7 cellular contexts compared by ENCODE assay signal in the genomic region with DNA sequence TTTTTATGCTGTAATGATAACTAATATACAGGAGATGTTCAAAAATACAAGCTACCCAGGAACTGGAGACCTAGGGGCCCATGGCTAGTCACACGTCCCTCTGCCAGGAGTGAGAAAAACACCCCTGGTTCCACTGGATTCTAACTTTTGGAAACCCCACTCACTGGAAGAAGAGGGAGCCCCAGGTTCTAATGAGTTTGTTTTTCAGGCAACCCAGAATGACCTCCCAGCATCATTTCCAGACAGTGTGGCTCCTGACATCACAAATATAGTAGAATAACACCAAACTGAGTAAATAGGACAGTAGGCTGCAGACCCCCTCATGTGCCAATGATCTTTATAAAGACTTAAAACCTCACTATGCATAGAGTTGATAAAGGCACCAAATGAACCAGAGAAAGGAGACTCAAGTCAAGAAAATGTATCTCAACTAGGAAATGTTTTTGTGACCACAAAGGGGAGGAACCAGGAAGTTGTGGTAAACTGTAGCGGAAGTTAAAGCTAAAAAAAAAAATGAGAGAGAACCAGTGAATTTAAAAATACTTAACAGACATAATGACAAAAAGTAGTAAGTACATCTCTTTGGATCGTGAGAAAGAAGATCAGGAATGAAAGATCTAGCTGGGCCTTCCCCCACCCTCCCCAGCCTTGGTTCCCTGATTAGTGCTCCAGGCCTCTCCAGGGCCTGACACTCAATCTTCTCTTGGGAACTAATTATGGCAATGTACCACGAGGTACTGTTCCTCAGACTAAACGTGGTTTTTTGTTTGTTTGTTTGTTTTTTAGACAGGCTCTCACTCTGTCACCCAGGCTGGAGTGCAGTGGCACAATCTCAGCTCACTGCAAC. TPM values are rescaled to one million over a fixed set of nuclear protein-coding genes. Genes with fewer than 3 reads are reported as not detected.
DNase-seq lines count a peak whose midpoint lies in the region; ATAC-seq, FAIRE-seq and TF ChIP-seq lines count a peak whose summit lies in the region.

No MANE protein-coding gene starts in this region.

- no peak for TF ChIP-seq RAD21 in GM12878 (IDR thresholded peaks at IDR 0.05; ENCODE audit: insufficient read depth, low read depth, low read length)

- no peaks in the 10 kb centered on the region for H3K36me3 ChIP-seq in GM12878 (ENCODE audit: control insufficient read depth in 2 of 2, insufficient read depth in 2 of 2, low read length in 1 of 2)

- FAIRE-seq in GM12878 (lab: Jason Lieb, UNC) = peak; percentile 47

- no peaks in the 10 kb centered on the region for H3K9me3 ChIP-seq in GM12878 (replicated peaks; ENCODE audit: control insufficient read depth, insufficient read depth, low read length)

- peaks cover 53% of the 10 kb centered on the region for H3K4me1 ChIP-seq in GM12878 (ENCODE audit: control insufficient read depth, insufficient read depth, low read length)

- CTCF ChIA-PET in GM12878 (lab: Yijun Ruan, JAX) = interaction anchor here (0.8 to 3.7 kb wide), 12 partner anchors 14 to 88 kb away, joined by 3 to 23 read pairs (median 6); no protein-coding TSS in a partner anchor

- peak overlapping the region; percentile 58 for H2AFZ ChIP-seq in GM12878 (ENCODE audit: control insufficient read depth, low read depth, low read length)

- ATAC-seq in GM18909 (IDR thresholded peaks at IDR 0.05; ENCODE audit: poor library complexity, unreplicated experiment) (peak; percentile 59), GM12878 (peak; percentile 76), GM21381 (IDR thresholded peaks at IDR 0.05; ENCODE audit: unreplicated experiment) (no peak)

- TF ChIP-seq CTCF in GM12878 (IDR thresholded peaks at IDR 0.05 in 2 of 3, conservative IDR thresholded peaks at IDR 0.05 in 1 of 3; ENCODE audit: control insufficient read depth in 2 of 3, extremely low read depth in 1 of 3, insufficient read depth in 1 of 3, low read depth in 3 of 3, low read length in 3 of 3) = no peak

- no peak for TF ChIP-seq POLR2A in GM12878 (IDR thresholded peaks at IDR 0.05; ENCODE audit: low read depth, low read length)

- DNase-seq in KG1 (lab: John Stamatoyannopoulos, UW) (peak; percentile 72), GM12878 (ENCODE audit: low read depth, low spot score) (peak; percentile 79), renal cortical epithelial cell (ENCODE audit: low read depth) (peak; percentile 36), NCI-H82 (lab: John Stamatoyannopoulos, UW) (no peak)
- no peak for DNase-seq in stimulated activated naive CD4-positive, alpha-beta T cell treated with Interleukin-2 at 50 U/mL for 16 hours (lab: John Stamatoyannopoulos, UW)

- intact Hi-C loops in GM12878 (cut with micrococcal nuclease; ENCODE audit: unreplicated experiment) = loop anchor here (2.0 kb wide), 2 partner anchors 20 kb away; a partner anchor contains a TSS

- TF ChIP-seq EP300 in GM12878 (IDR thresholded peaks at IDR 0.05; ENCODE audit: borderline replicate concordance in 1 of 2, control insufficient read depth in 1 of 2, low read depth in 2 of 2, low read length in 2 of 2) = no peak

- H3K27me3 ChIP-seq in GM12878 (replicated peaks in 1 of 2; ENCODE audit: control insufficient read depth in 2 of 2, insufficient read depth in 2 of 2, low read length in 1 of 2) = no peaks in the 10 kb centered on the region

- SMC1A ChIA-PET in GM12878 (lab: Charles Lee; ENCODE audit: uncharacterized antibody, unreplicated experiment) = interaction anchor here (0.6 to 5.1 kb wide), 14 partner anchors 8 to 209 kb away, joined by 3 to 71 read pairs (median 4); no protein-coding TSS in a partner anchor

- no TSS peak for BruUV-seq in GM12878 (replicated peaks; lab: Mats Ljungman, UMichigan)

- POLR2A ChIA-PET in GM12878 (lab: Charles Lee) = interaction anchor here (1.4 to 2.9 kb wide), 4 partner anchors 15 to 24 kb away, joined by 6 to 16 read pairs (median 11); no protein-coding TSS in a partner anchor

- peak overlapping the region; percentile 75 for H3K4me2 ChIP-seq in GM12878 (ENCODE audit: control insufficient read depth, insufficient read depth)

- H3K9ac ChIP-seq in GM12878 (ENCODE audit: control insufficient read depth, insufficient read depth, low read length) = peak overlapping the region; percentile 67

- RAD21 ChIA-PET in GM12878 (lab: Charles Lee; ENCODE audit: unreplicated experiment) = interaction anchor here (0.8 to 3.4 kb wide), 10 partner anchors 7 to 48 kb away, joined by 3 to 30 read pairs (median 4); a partner anchor contains a TSS

- peak overlapping the region; percentile 31 for H3K4me3 ChIP-seq in GM12878

- in situ Hi-C loops in GM12878 (cut with MboI) = no loop called here

- H3K79me2 ChIP-seq in GM12878 (ENCODE audit: control insufficient read depth, insufficient read depth, low read length) = no peaks in the 10 kb centered on the region

- 1% methylated on average over 5 of the region's 5 CpGs for WGBS in GM12878 (ENCODE audit: insufficient coverage, insufficient replicate concordance, low lambda C conversion rate, missing lambda C conversion rate)

- no peaks in the 10 kb centered on the region for H4K20me1 ChIP-seq in GM12878 (ENCODE audit: control insufficient read depth, insufficient read depth)

- peak overlapping the region; percentile 97 for H3K27ac ChIP-seq in GM12878 (ENCODE audit: control insufficient read depth, insufficient read depth)

RNA-seq across cellular contexts. Expression of a gene that starts 19.8 kb away (rescaled TPM):
- 370 and 377 TPM in 2 replicates for total RNA-seq in GM12878 (2013; cell fraction: nucleolus; rRNA removed)
- total RNA-seq in GM12878 (2014; rRNA removed) (483 and 499 TPM in 2 replicates), GM12878 (2014; rRNA removed; fragmentation: Illumina TruSeq; extraction: Trizol) (262 and 265 TPM in 2 replicates), GM12878 (2021) (390 and 409 TPM in 2 replicates), renal cortical epithelial cell (170 and 213 TPM in 2 replicates)
- polyA plus RNA-seq in GM12878 (2011; ENCODE audit: low read depth) = 300 TPM
- polyA plus RNA-seq in GM12878 (2011; rRNA removed) (259 and 321 TPM in 2 replicates), GM12878 (2014; fragmentation: Illumina TruSeq; extraction: Trizol) (157 and 256 TPM in 2 replicates), GM12878 (2014; fragmentation: Nextera tagmentation; extraction: Ambion mirVana) (10 to 100 TPM; 35.1 to 62.3 TPM), GM12878 (2014; rRNA removed) (480 and 510 TPM in 2 replicates), GM12878 (2016; fragmentation: Nextera tagmentation; extraction: Ambion mirVana) (100 to 1,000 TPM; 251 to 272 TPM)
- 371 and 460 TPM in 2 replicates for polyA plus RNA-seq in GM12878 (2011; cell fraction: cytosol; rRNA removed)
- 254 and 282 TPM in 2 replicates for polyA plus RNA-seq in GM12878 (2011; cell fraction: nucleus; rRNA removed)
- 497 and 532 TPM in 2 replicates for polyA plus RNA-seq in GM12878 (2012)
- polyA minus RNA-seq in GM12878 (2011; rRNA and poly(A)+ RNA removed) = 217 and 352 TPM in 2 replicates
- polyA minus RNA-seq in GM12878 (2011; cell fraction: cytosol; rRNA and poly(A)+ RNA removed) = 109 and 129 TPM in 2 replicates
- 98.8 and 156 TPM in 2 replicates for polyA minus RNA-seq in GM12878 (2011; cell fraction: nucleus; rRNA and poly(A)+ RNA removed)

RNA-seq across cellular contexts. Expression of a gene that starts 47.2 kb away (rescaled TPM):
- 35.1 and 45.9 TPM in 2 replicates for total RNA-seq in GM12878 (2013; cell fraction: nucleolus; rRNA removed)
- total RNA-seq in GM12878 (2014; rRNA removed) (45.4 and 50.2 TPM in 2 replicates), GM12878 (2014; rRNA removed; fragmentation: Illumina TruSeq; extraction: Trizol) (30.6 and 30.7 TPM in 2 replicates), GM12878 (2021) (59.3 and 61.2 TPM in 2 replicates), renal cortical epithelial cell (32.2 and 49.8 TPM in 2 replicates)
- 16.8 TPM for polyA plus RNA-seq in GM12878 (2011; ENCODE audit: low read depth)
- polyA plus RNA-seq in GM12878 (2011; rRNA removed) (45.1 and 51.4 TPM in 2 replicates), GM12878 (2014; fragmentation: Illumina TruSeq; extraction: Trizol) (38.7 and 40.2 TPM in 2 replicates), GM12878 (2014; fragmentation: Nextera tagmentation; extraction: Ambion mirVana) (1 to 10 TPM in 1 of 2 experiments, under 1 TPM in 1; 0.18 to 1.4 TPM), GM12878 (2014; rRNA removed) (40.7 and 45.3 TPM in 2 replicates), GM12878 (2016; fragmentation: Nextera tagmentation; extraction: Ambion mirVana) (10 to 100 TPM; 50.6 to 64.5 TPM)
- polyA plus RNA-seq in GM12878 (2011; cell fraction: cytosol; rRNA removed) = 51.4 and 60.2 TPM in 2 replicates
- 56.1 and 63.3 TPM in 2 replicates for polyA plus RNA-seq in GM12878 (2011; cell fraction: nucleus; rRNA removed)
- 40.1 and 45.6 TPM in 2 replicates for polyA plus RNA-seq in GM12878 (2012)
- polyA minus RNA-seq in GM12878 (2011; rRNA and poly(A)+ RNA removed) = 29.0 and 43.8 TPM in 2 replicates
- 16.2 and 17.4 TPM in 2 replicates for polyA minus RNA-seq in GM12878 (2011; cell fraction: cytosol; rRNA and poly(A)+ RNA removed)
- 8.5 and 11.2 TPM in 2 replicates for polyA minus RNA-seq in GM12878 (2011; cell fraction: nucleus; rRNA and poly(A)+ RNA removed)

RNA-seq across cellular contexts. Expression of a gene that starts 48.0 kb away (rescaled TPM):
- 29.1 and 31.4 TPM in 2 replicates for total RNA-seq in GM12878 (2013; cell fraction: nucleolus; rRNA removed)
- total RNA-seq in GM12878 (2014; rRNA removed) (20.0 and 22.7 TPM in 2 replicates), GM12878 (2014; rRNA removed; fragmentation: Illumina TruSeq; extraction: Trizol) (18.5 and 19.2 TPM in 2 replicates), GM12878 (2021) (19.5 and 20.2 TPM in 2 replicates), renal cortical epithelial cell (2.3 and 3.9 TPM in 2 replicates)
- 7.4 TPM for polyA plus RNA-seq in GM12878 (2011; ENCODE audit: low read depth)
- polyA plus RNA-seq in GM12878 (2011; rRNA removed) (15.7 and 22.9 TPM in 2 replicates), GM12878 (2014; fragmentation: Illumina TruSeq; extraction: Trizol) (38.2 and 44.6 TPM in 2 replicates), GM12878 (2014; fragmentation: Nextera tagmentation; extraction: Ambion mirVana) (10 to 100 TPM; 14.0 to 16.3 TPM), GM12878 (2014; rRNA removed) (28.5 and 28.8 TPM in 2 replicates), GM12878 (2016; fragmentation: Nextera tagmentation; extraction: Ambion mirVana) (10 to 100 TPM; 18.4 to 20.8 TPM)
- polyA plus RNA-seq in GM12878 (2011; cell fraction: cytosol; rRNA removed) = 23.3 and 27.6 TPM in 2 replicates
- 19.7 and 20.5 TPM in 2 replicates for polyA plus RNA-seq in GM12878 (2011; cell fraction: nucleus; rRNA removed)
- 11.9 and 14.0 TPM in 2 replicates for polyA plus RNA-seq in GM12878 (2012)
- polyA minus RNA-seq in GM12878 (2011; rRNA and poly(A)+ RNA removed) = 19.4 and 23.9 TPM in 2 replicates
- 4.7 and 5.3 TPM in 2 replicates for polyA minus RNA-seq in GM12878 (2011; cell fraction: cytosol; rRNA and poly(A)+ RNA removed)
- polyA minus RNA-seq in GM12878 (2011; cell fraction: nucleus; rRNA and poly(A)+ RNA removed) = 7.4 and 13.3 TPM in 2 replicates

Comparison
In these comparisons a context has a peak if more than half of its experiments do, and no peak if none do; other contexts are left out.
1. DNase-seq: peak in KG1 (single experiment), GM12878 (single experiment) and renal cortical epithelial cell (single experiment); none in NCI-H82 (single experiment) and stimulated activated naive CD4-positive, alpha-beta T cell treated with Interleukin-2 at 50 U/mL for 16 hours (single experiment).